1 cellular context compared by ENCODE assay signal in the genomic region with DNA sequence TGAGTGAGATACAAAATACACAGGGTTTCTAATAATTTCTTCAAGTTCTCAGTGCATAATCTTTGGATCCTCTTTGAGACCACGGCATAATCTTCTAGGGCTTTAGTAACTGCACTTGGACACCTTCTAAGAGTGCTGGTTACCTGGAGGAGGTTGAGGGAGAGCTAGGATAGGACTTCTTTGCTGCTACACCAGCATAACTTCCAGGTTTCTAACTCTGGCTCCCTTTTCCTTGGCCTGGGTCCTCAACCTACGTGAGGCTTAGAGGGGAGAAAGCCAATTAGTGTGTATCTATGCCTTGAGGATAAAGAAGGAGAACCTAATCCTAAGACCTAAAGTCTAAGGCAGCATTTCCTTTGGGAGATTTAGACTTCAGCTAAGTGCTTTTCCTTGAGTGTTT.
TF ChIP-seq lines count a peak whose summit lies in the region.

No MANE protein-coding gene starts in this region.

TF ChIP-seq in GM23338, 12 proteins besides CTCF, POLR2A, EP300 and RAD21 (continued from another document):
- TF ChIP-seq, protein P1, sequence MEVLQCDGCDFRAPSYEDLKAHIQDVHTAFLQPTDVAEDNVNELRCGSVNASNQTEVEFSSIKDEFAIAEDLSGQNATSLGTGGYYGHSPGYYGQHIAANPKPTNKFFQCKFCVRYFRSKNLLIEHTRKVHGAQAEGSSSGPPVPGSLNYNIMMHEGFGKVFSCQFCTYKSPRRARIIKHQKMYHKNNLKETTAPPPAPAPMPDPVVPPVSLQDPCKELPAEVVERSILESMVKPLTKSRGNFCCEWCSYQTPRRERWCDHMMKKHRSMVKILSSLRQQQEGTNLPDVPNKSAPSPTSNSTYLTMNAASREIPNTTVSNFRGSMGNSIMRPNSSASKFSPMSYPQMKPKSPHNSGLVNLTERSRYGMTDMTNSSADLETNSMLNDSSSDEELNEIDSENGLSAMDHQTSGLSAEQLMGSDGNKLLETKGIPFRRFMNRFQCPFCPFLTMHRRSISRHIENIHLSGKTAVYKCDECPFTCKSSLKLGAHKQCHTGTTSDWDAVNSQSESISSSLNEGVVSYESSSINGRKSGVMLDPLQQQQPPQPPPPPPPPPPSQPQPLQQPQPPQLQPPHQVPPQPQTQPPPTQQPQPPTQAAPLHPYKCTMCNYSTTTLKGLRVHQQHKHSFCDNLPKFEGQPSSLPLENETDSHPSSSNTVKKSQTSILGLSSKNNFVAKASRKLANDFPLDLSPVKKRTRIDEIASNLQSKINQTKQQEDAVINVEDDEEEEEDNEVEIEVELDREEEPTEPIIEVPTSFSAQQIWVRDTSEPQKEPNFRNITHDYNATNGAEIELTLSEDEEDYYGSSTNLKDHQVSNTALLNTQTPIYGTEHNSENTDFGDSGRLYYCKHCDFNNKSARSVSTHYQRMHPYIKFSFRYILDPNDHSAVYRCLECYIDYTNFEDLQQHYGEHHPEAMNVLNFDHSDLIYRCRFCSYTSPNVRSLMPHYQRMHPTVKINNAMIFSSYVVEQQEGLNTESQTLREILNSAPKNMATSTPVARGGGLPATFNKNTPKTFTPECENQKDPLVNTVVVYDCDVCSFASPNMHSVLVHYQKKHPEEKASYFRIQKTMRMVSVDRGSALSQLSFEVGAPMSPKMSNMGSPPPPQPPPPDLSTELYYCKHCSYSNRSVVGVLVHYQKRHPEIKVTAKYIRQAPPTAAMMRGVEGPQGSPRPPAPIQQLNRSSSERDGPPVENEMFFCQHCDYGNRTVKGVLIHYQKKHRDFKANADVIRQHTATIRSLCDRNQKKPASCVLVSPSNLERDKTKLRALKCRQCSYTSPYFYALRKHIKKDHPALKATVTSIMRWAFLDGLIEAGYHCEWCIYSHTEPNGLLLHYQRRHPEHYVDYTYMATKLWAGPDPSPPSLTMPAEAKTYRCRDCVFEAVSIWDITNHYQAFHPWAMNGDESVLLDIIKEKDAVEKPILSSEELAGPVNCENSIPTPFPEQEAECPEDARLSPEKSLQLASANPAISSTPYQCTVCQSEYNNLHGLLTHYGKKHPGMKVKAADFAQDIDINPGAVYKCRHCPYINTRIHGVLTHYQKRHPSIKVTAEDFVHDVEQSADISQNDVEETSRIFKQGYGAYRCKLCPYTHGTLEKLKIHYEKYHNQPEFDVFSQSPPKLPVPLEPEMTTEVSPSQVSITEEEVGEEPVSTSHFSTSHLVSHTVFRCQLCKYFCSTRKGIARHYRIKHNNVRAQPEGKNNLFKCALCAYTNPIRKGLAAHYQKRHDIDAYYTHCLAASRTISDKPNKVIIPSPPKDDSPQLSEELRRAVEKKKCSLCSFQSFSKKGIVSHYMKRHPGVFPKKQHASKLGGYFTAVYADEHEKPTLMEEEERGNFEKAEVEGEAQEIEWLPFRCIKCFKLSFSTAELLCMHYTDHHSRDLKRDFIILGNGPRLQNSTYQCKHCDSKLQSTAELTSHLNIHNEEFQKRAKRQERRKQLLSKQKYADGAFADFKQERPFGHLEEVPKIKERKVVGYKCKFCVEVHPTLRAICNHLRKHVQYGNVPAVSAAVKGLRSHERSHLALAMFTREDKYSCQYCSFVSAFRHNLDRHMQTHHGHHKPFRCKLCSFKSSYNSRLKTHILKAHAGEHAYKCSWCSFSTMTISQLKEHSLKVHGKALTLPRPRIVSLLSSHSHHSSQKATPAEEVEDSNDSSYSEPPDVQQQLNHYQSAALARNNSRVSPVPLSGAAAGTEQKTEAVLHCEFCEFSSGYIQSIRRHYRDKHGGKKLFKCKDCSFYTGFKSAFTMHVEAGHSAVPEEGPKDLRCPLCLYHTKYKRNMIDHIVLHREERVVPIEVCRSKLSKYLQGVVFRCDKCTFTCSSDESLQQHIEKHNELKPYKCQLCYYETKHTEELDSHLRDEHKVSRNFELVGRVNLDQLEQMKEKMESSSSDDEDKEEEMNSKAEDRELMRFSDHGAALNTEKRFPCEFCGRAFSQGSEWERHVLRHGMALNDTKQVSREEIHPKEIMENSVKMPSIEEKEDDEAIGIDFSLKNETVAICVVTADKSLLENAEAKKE (CRISPR knock-in tag; IDR thresholded peaks at IDR 0.05) = no peak
- TF ChIP-seq STAT1 (IDR thresholded peaks at IDR 0.05; ENCODE audit: unreplicated experiment) (no peak), NANOG (IDR thresholded peaks at IDR 0.05; ENCODE audit: borderline replicate concordance) (no peak), POLR2AphosphoS5 (IDR thresholded peaks at IDR 0.05; ENCODE audit: low read depth) (no peak), EZH2phosphoT487 (IDR thresholded peaks at IDR 0.05; ENCODE audit: unreplicated experiment) (no peak)
- TF ChIP-seq, protein P2, sequence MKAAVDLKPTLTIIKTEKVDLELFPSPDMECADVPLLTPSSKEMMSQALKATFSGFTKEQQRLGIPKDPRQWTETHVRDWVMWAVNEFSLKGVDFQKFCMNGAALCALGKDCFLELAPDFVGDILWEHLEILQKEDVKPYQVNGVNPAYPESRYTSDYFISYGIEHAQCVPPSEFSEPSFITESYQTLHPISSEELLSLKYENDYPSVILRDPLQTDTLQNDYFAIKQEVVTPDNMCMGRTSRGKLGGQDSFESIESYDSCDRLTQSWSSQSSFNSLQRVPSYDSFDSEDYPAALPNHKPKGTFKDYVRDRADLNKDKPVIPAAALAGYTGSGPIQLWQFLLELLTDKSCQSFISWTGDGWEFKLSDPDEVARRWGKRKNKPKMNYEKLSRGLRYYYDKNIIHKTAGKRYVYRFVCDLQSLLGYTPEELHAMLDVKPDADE (IDR thresholded peaks at IDR 0.05) = no peak
